ENCODE assay signal across 29 cellular contexts in genomic region chrX:112477653-112478052, GRCh38.
DNase-seq lines count a peak whose midpoint lies in the region; ATAC-seq, FAIRE-seq and TF ChIP-seq lines count a peak whose summit lies in the region.
"Had no signal": no experiment of that assay in that cellular context is flagged by ENCODE, and none has a peak within 500 bp of the region (broad histone marks: within the 10 kb centered on the region; RNA-seq: fewer than 3 reads in every experiment).

No MANE protein-coding gene starts in this region.

- FAIRE-seq in K562 (lab: Jason Lieb, UNC) (no peak), HTR-8/SVneo (lab: Jason Lieb, UNC) (no peak)
- FAIRE-seq: A204.1, A549, D721Med had no signal

- no peak for TF ChIP-seq POLR2A in K562 (conservative IDR thresholded peaks at IDR 0.05)

- POLR2A ChIA-PET in K562 (lab: Yijun Ruan, JAX) = no interaction called here

- H3K4me1 ChIP-seq in K562 (replicated peaks in 1 of 2; ENCODE audit: control insufficient read depth in 2 of 2, insufficient read depth in 2 of 2, low read length in 2 of 2) = no peaks in the 10 kb centered on the region
- H3K4me1 ChIP-seq: A549; BE2C; BLaER1; BLaER1 treated with 17β-estradiol and CSF1 and Interleukin-3, amounts not matched to agents 10 nM and 100 nM; Caco-2 had no signal

- H3K36me3 ChIP-seq in K562 (ENCODE audit: control insufficient read depth, insufficient read depth, low read length) = no peaks in the 10 kb centered on the region
- H3K36me3 ChIP-seq: BE2C; BLaER1; BLaER1 treated with 17β-estradiol and CSF1 and Interleukin-3, amounts not matched to agents 10 nM and 100 nM had no signal

- in situ Hi-C loops in K562 (cut with MboI) = no loop called here

- no peak for TF ChIP-seq CTCF in K562 (IDR thresholded peaks at IDR 0.05 in 2 of 3, conservative IDR thresholded peaks at IDR 0.05 in 1 of 3; ENCODE audit: insufficient read depth in 2 of 3, low read depth in 1 of 3, low read length in 3 of 3)

- ATAC-seq in K562 = no peak
- ATAC-seq: A549; CD8-positive, alpha-beta T cell had no signal

- no peak overlapping the region for H3K9ac ChIP-seq in K562 (ENCODE audit: insufficient read depth in 1 of 2, low read depth in 2 of 2, low read length in 2 of 2)
- H3K9ac ChIP-seq: BLaER1; BLaER1 treated with 17β-estradiol and CSF1 and Interleukin-3, amounts not matched to agents 10 nM and 100 nM had no signal

- no peaks in the 10 kb centered on the region for H3K27me3 ChIP-seq in K562 (ENCODE audit: control insufficient read depth in 2 of 2, insufficient read depth in 2 of 2, low read length in 2 of 2)
- H3K27me3 ChIP-seq: BE2C had no signal

- no TSS peak for BruUV-seq in K562 (replicated peaks; lab: Mats Ljungman, UMichigan)

- no peaks in the 10 kb centered on the region for H3K9me3 ChIP-seq in K562 (replicated peaks; ENCODE audit: control insufficient read depth, insufficient read depth, low read depth, low read length)
- H3K9me3 ChIP-seq: A549, BE2C, Caco-2 had no signal

- no peak for TF ChIP-seq EP300 in K562 (IDR thresholded peaks at IDR 0.05; ENCODE audit: low read length)

- WGBS in K562 (ENCODE audit: insufficient coverage, low coverage, missing lambda C conversion rate) = 0% methylated on average over 2 of the region's 2 CpGs

- H4K20me1 ChIP-seq in K562 (replicated peaks; ENCODE audit: control insufficient read depth, insufficient read depth, low read length) = no peaks in the 10 kb centered on the region
- H4K20me1 ChIP-seq: BLaER1; BLaER1 treated with 17β-estradiol and CSF1 and Interleukin-3, amounts not matched to agents 10 nM and 100 nM had no signal

- CTCF ChIA-PET in K562 (lab: Yijun Ruan, JAX; ENCODE audit: low intra/inter-chr PET ratio) = no interaction called here

- intact Hi-C loops in K562 (cut with micrococcal nuclease) = no loop called here

- H3K27ac ChIP-seq in K562 (ENCODE audit: extremely low read depth, low read depth, low read length) = no peak overlapping the region
- H3K27ac ChIP-seq: 22Rv1; A549; BLaER1; BLaER1 treated with 17β-estradiol and CSF1 and Interleukin-3, amounts not matched to agents 10 nM and 100 nM; C4-2B had no signal

- TF ChIP-seq RAD21 in K562 (CRISPR knock-in tag; conservative IDR thresholded peaks at IDR 0.05 in 1 of 2, IDR thresholded peaks at IDR 0.05 in 1 of 2) = no peak

- no peaks in the 10 kb centered on the region for H3K79me2 ChIP-seq in K562 (ENCODE audit: control insufficient read depth, insufficient read depth, low read length)

- H3K4me3 ChIP-seq in K562 = no peak overlapping the region
- H3K4me3 ChIP-seq: A549; BLaER1; BLaER1 treated with 17β-estradiol and CSF1 and Interleukin-3, amounts not matched to agents 10 nM and 100 nM had no signal

- H2AFZ ChIP-seq in K562 (ENCODE audit: low read depth, low read length) = no peak overlapping the region

- no peaks in the 10 kb centered on the region for H3K9me1 ChIP-seq in K562 (ENCODE audit: control insufficient read depth, insufficient read depth, low read length)

- no peak for DNase-seq in K562 (ENCODE audit: extremely low read depth in 1 of 4, low spot score in 3 of 4)
- no peak for DNase-seq in HTR-8/SVneo (ENCODE audit: insufficient read length, low spot score)
- DNase-seq: 8988T; ACHN; AML-193; BE2C; C1 segment of cervical spinal cord; Caco-2; Calu3; CD4-positive, alpha-beta memory T cell; CD4-positive, alpha-beta T cell; CD4-positive, CD25-positive, alpha-beta regulatory T cell; CD8-positive, alpha-beta memory T cell; CD8-positive, alpha-beta T cell; COR-L47; DMS 273 treated with DMSO at 0.1 percent for 48 hours; DMS153; DMS53; DMS79; DMS79 treated with DMSO at 0.1 percent for 48 hours; DND-41; EL had no signal

- no peak overlapping the region for H3K4me2 ChIP-seq in K562 (ENCODE audit: insufficient read depth, low read length)
- H3K4me2 ChIP-seq: A549; BLaER1; BLaER1 treated with 17β-estradiol and CSF1 and Interleukin-3, amounts not matched to agents 10 nM and 100 nM had no signal

TF ChIP-seq in K562, 482 proteins besides CTCF, POLR2A, EP300 and RAD21:
- TF ChIP-seq RBM25 (IDR thresholded peaks at IDR 0.05; ENCODE audit: low read depth, low read length, severe bottlenecking) = peak; percentile 52
- no peak for TF ChIP-seq PURB (CRISPR knock-in tag; IDR thresholded peaks at IDR 0.05; ENCODE audit: low read depth)
- peak; percentile 68 for TF ChIP-seq ZFP36 (IDR thresholded peaks at IDR 0.05; ENCODE audit: low read depth, low read length, partially characterized antibody)
